ENCODE assay signal across 8 cellular contexts in genomic region chr19:1269065-1269477, GRCh38. TPM values are rescaled to one million over a fixed set of nuclear protein-coding genes. Genes with fewer than 3 reads are reported as not detected.
DNase-seq lines count a peak whose midpoint lies in the region; ATAC-seq and TF ChIP-seq lines count a peak whose summit lies in the region.

CIRBP (plus strand) TSS chr19:1269332; CDS start chr19:1270934, 1,602 bp downstream.

- DNase-seq in NCI-H748 treated with DMSO at 0.1 percent for 48 hours (lab: John Stamatoyannopoulos, UW) (peak; percentile 81), dedifferentiated amniotic fluid mesenchymal stem cell (ENCODE audit: extremely low spot score) (peak; percentile 99), left lung (peak; percentile 100)
- peak; percentile 99 for DNase-seq in activated CD4-positive, alpha-beta T cell treated with anti-CD3 and anti-CD28 coated beads, Interleukin-2, amount 50 U/mL, for 1 hour
- DNase-seq in stimulated activated CD4-positive, alpha-beta T cell treated with anti-CD3 and anti-CD28 coated beads, Interleukin-2, amount 100 ng/mL, for 4 hours (ENCODE audit: low read depth) = peak; percentile 99

- H3K27me3 ChIP-seq in BLaER1 treated with 17β-estradiol and CSF1 and Interleukin-3, amounts not matched to agents 10 nM and 100 nM = no peaks in the 10 kb centered on the region; a peak in 3 of 22 replicates
- no peaks in the 10 kb centered on the region for H3K27me3 ChIP-seq in left lung

- peak within 1 kb of the TSS; percentile 98 to 100 (median 99) for H3K27ac ChIP-seq in BLaER1 treated with 17β-estradiol and CSF1 and Interleukin-3, amounts not matched to agents 10 nM and 100 nM
- peak within 1 kb of the TSS; percentile 99 for H3K27ac ChIP-seq in left lung

- peak in 1 of 2 donors; percentile 19 for TF ChIP-seq CTCF in left lung (IDR thresholded peaks at IDR 0.05)

- H3K36me3 ChIP-seq in BLaER1 treated with 17β-estradiol and CSF1 and Interleukin-3, amounts not matched to agents 10 nM and 100 nM = peaks cover 36 to 42% (median 39%) of the 10 kb centered on the region in 11 experiments
- peaks cover 4 to 37% of the 10 kb centered on the region in 2 donors for H3K36me3 ChIP-seq in left lung

- no peaks in the 10 kb centered on the region for H3K9me3 ChIP-seq in BLaER1 treated with 17β-estradiol and CSF1 and Interleukin-3, amounts not matched to agents 10 nM and 100 nM (replicated peaks in 1 of 11)
- no peaks in the 10 kb centered on the region for H3K9me3 ChIP-seq in left lung

- peak within 1 kb of the TSS; percentile 98 to 100 (median 99) for H3K4me2 ChIP-seq in BLaER1 treated with 17β-estradiol and CSF1 and Interleukin-3, amounts not matched to agents 10 nM and 100 nM

- H3K4me3 ChIP-seq in BLaER1 treated with 17β-estradiol and CSF1 and Interleukin-3, amounts not matched to agents 10 nM and 100 nM = peak within 1 kb of the TSS; percentile 70 to 89 (median 76)
- peak within 1 kb of the TSS; percentile 51 to 84 for H3K4me3 ChIP-seq in left lung

- intact Hi-C loops in left lung (cut with DNase I) = no loop called here

- H3K9ac ChIP-seq in BLaER1 treated with 17β-estradiol and CSF1 and Interleukin-3, amounts not matched to agents 10 nM and 100 nM = peak within 1 kb of the TSS; percentile 98 to 100 (median 99)

- H3K4me1 ChIP-seq in BLaER1 treated with 17β-estradiol and CSF1 and Interleukin-3, amounts not matched to agents 10 nM and 100 nM = peaks cover 78 to 91% (median 88%) of the 10 kb centered on the region in 10 experiments
- H3K4me1 ChIP-seq in left lung = peaks cover 57 to 90% of the 10 kb centered on the region in 2 donors

- peak; percentile 45 for ATAC-seq in GM19351 (IDR thresholded peaks at IDR 0.05; ENCODE audit: unreplicated experiment)
- peak; percentile 55 for ATAC-seq in HG03521 (IDR thresholded peaks at IDR 0.05; ENCODE audit: unreplicated experiment)
- peak; percentile 72 for ATAC-seq in left lung

- peaks cover 46 to 91% (median 70%) of the 10 kb centered on the region in 11 experiments for H4K20me1 ChIP-seq in BLaER1 treated with 17β-estradiol and CSF1 and Interleukin-3, amounts not matched to agents 10 nM and 100 nM

RNA-seq across cellular contexts. Expression of gene CIRBP, which starts in this region (rescaled TPM):
- total RNA-seq in left lung = 100 to 1,000 TPM; 220 to 235 TPM

Comparison
In these comparisons a context has a peak if more than half of its experiments do, and no peak if none do; other contexts are left out.
1. Peak in every context shown above with its lines: DNase-seq, ATAC-seq, H3K4me3 ChIP-seq and H3K27ac ChIP-seq.